In the genomic region with DNA sequence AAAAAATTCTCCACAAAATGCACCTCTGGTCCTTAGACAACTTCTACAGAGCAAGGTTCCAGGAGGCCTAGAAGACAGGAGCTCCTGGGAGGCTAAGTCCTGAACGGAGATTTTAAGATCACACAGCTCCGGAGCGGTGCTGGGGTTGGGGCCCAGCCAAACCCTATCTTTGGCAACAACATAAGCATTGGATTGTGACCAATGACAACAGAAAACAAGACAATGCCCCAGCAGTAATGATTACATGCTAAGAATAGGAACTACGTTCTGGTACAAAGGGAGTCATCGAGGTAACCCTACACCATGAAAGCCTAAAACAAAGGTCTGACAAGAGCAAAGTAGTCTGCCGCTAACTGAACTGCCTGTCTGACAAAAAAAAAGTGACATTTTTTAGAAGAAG, we compare ENCODE assay signal across 29 cellular contexts.
DNase-seq lines count a peak whose midpoint lies in the region; ATAC-seq and TF ChIP-seq lines count a peak whose summit lies in the region.
"Had no signal": no experiment of that assay in that cellular context is flagged by ENCODE, and none has a peak within 500 bp of the region (broad histone marks: within the 10 kb centered on the region; RNA-seq: fewer than 3 reads in every experiment).

No MANE protein-coding gene starts in this region.

- DNase-seq in Right ventricle myocardium inferior (ENCODE audit: missing footprints) (no peak), cardiac septum (ENCODE audit: low spot score) (no peak), astrocyte of the hippocampus (ENCODE audit: low read depth, low spot score) (peak; percentile 75), right cardiac atrium (peak; percentile 26 to 53 (median 43)), Calu3 (no peak), colonic mucosa (no peak)
- DNase-seq: activated CD4-positive, alpha-beta T cell treated with anti-CD3 and anti-CD28 coated beads, Interleukin-2, amount 50 U/mL, for 4 hours; activated gamma-delta T cell treated with Interleukin-2 at 50 U/mL for 16 hours; activated naive CD8-positive, alpha-beta T cell treated with anti-CD3 and anti-CD28 coated beads, Interleukin-2, amount 10 ng/mL, durations not matched to agents 7 days and 5 days; activated T-cell treated with anti-CD3 and anti-CD28 coated beads, Interleukin-2, amount 50 U/mL, for 48 hours; aorta; CD4-positive, alpha-beta memory T cell; DMS153; esophagus squamous epithelium; foreskin keratinocyte; H7; KBM-7; kidney glomerular epithelial cell; MG63; NCI-H1417; NCI-H2107; NCI-H524; PC-9; stimulated activated CD4-positive, alpha-beta T cell treated with anti-CD3 and anti-CD28 coated beads, Interleukin-4, amount 100 ng/mL, for 1 hour; stomach; T-helper 2 cell had no signal

- H3K4me1 Mint-ChIP-seq in Calu3 (ENCODE audit: low read depth, unreplicated experiment) = no peaks in the 10 kb centered on the region
- H3K4me1 Mint-ChIP-seq: activated naive CD8-positive, alpha-beta T cell treated with anti-CD3 and anti-CD28 coated beads, Interleukin-2, amount 10 ng/mL, durations not matched to agents 7 days and 5 days; B cell; CD4-positive, alpha-beta memory T cell had no signal

- no peaks in the 10 kb centered on the region for H3K27me3 ChIP-seq in right cardiac atrium (ENCODE audit: control insufficient read depth, insufficient read depth)
- no peaks in the 10 kb centered on the region for H3K27me3 ChIP-seq in colonic mucosa
- H3K27me3 ChIP-seq: esophagus squamous epithelium, foreskin keratinocyte, MG63, stomach had no signal

- no peak overlapping the region for H3K4me3 ChIP-seq in right cardiac atrium (ENCODE audit: low read length)
- H3K4me3 ChIP-seq in colonic mucosa = no peak overlapping the region
- H3K4me3 ChIP-seq: esophagus squamous epithelium, MG63, PC-9, stomach had no signal

- H3K36me3 ChIP-seq in colonic mucosa = no peaks in the 10 kb centered on the region
- H3K36me3 ChIP-seq: esophagus squamous epithelium, MG63, stomach had no signal

- TF ChIP-seq CTCF in Calu3 (IDR thresholded peaks at IDR 0.05; ENCODE audit: unreplicated experiment) (no peak), colonic mucosa (IDR thresholded peaks at IDR 0.05) (no peak)

- H3K36me3 Mint-ChIP-seq in Calu3 (ENCODE audit: insufficient read depth, unreplicated experiment) = no peaks in the 10 kb centered on the region
- H3K36me3 Mint-ChIP-seq: activated naive CD8-positive, alpha-beta T cell treated with anti-CD3 and anti-CD28 coated beads, Interleukin-2, amount 10 ng/mL, durations not matched to agents 7 days and 5 days; CD4-positive, alpha-beta memory T cell had no signal

- H3K27ac Mint-ChIP-seq in Calu3 (ENCODE audit: unreplicated experiment) = no peak overlapping the region
- H3K27ac Mint-ChIP-seq: activated naive CD8-positive, alpha-beta T cell treated with anti-CD3 and anti-CD28 coated beads, Interleukin-2, amount 10 ng/mL, durations not matched to agents 7 days and 5 days; B cell; CD4-positive, alpha-beta memory T cell had no signal

- H3K9ac ChIP-seq in colonic mucosa (ENCODE audit: low read depth in 2 of 2, low read length in 2 of 2) = no peak overlapping the region
- H3K9ac ChIP-seq: parathyroid adenoma had no signal

- WGBS in right cardiac atrium = 17% methylated on average over 6 of the region's 6 CpGs

- no peaks in the 10 kb centered on the region for H3K9me3 ChIP-seq in right cardiac atrium (ENCODE audit: control insufficient read depth, low read length)
- no peaks in the 10 kb centered on the region for H3K9me3 ChIP-seq in colonic mucosa
- H3K9me3 ChIP-seq: esophagus squamous epithelium, MG63, stomach had no signal

- ATAC-seq in Right ventricle myocardium inferior (peak; percentile 94), right cardiac atrium (peak; percentile 89 to 92), GM18519 (IDR thresholded peaks at IDR 0.05; ENCODE audit: low FRiP score, unreplicated experiment) (no peak)
- ATAC-seq: foreskin keratinocyte had no signal

- no peaks in the 10 kb centered on the region for H3K27me3 Mint-ChIP-seq in Calu3 (ENCODE audit: unreplicated experiment)
- H3K27me3 Mint-ChIP-seq: activated naive CD8-positive, alpha-beta T cell treated with anti-CD3 and anti-CD28 coated beads, Interleukin-2, amount 10 ng/mL, durations not matched to agents 7 days and 5 days; B cell had no signal

- CTCF ChIA-PET in Calu3 (lab: Charles Lee) = no interaction called here

- intact Hi-C loops in Right ventricle myocardium inferior (cut with DNase I) = no loop called here
- intact Hi-C loops in cardiac septum (cut with DNase I) = no loop called here
- intact Hi-C loops in right cardiac atrium (cut with DNase I) = no loop called here
- intact Hi-C loops in Calu3 (cut with micrococcal nuclease; ENCODE audit: unreplicated experiment) = no loop called here
- intact Hi-C loops in colonic mucosa (cut with DNase I) = no loop called here

- no peak overlapping the region for H3K4me3 Mint-ChIP-seq in Calu3 (ENCODE audit: low read depth, unreplicated experiment)
- H3K4me3 Mint-ChIP-seq: activated naive CD8-positive, alpha-beta T cell treated with anti-CD3 and anti-CD28 coated beads, Interleukin-2, amount 10 ng/mL, durations not matched to agents 7 days and 5 days; B cell; CD4-positive, alpha-beta memory T cell had no signal

- BruUV-seq in Calu3 (replicated peaks; lab: Mats Ljungman, UMichigan) = no TSS peak

- no peaks in the 10 kb centered on the region for H3K9me3 Mint-ChIP-seq in Calu3 (ENCODE audit: low read depth, unreplicated experiment)
- H3K9me3 Mint-ChIP-seq: activated naive CD8-positive, alpha-beta T cell treated with anti-CD3 and anti-CD28 coated beads, Interleukin-2, amount 10 ng/mL, durations not matched to agents 7 days and 5 days; CD4-positive, alpha-beta memory T cell had no signal

- H3K4me1 ChIP-seq in right cardiac atrium (ENCODE audit: control insufficient read depth, insufficient read depth, low read length) = no peaks in the 10 kb centered on the region
- H3K4me1 ChIP-seq in colonic mucosa = no peaks in the 10 kb centered on the region
- H3K4me1 ChIP-seq: esophagus squamous epithelium, foreskin keratinocyte, parathyroid adenoma, stomach had no signal

- H3K27ac ChIP-seq in right cardiac atrium (ENCODE audit: low read length) (no peak overlapping the region), colonic mucosa (no peak overlapping the region)
- H3K27ac ChIP-seq: esophagus squamous epithelium, foreskin keratinocyte, parathyroid adenoma, PC-9, stomach had no signal

Comparison
In these comparisons a context has a peak if more than half of its experiments do, and no peak if none do; other contexts are left out.
1. DNase-seq: peak in astrocyte of the hippocampus (single experiment) and right cardiac atrium (3 of 3); none in Right ventricle myocardium inferior (single experiment), cardiac septum (single experiment), Calu3 (single experiment) and colonic mucosa (single experiment).